21 cellular contexts compared by ENCODE assay signal in genomic region chr2:70242552-70242951, GRCh38. TPM values are rescaled to one million over a fixed set of nuclear protein-coding genes. Genes with fewer than 3 reads are reported as not detected.
DNase-seq lines count a peak whose midpoint lies in the region; ATAC-seq, FAIRE-seq and TF ChIP-seq lines count a peak whose summit lies in the region.
"Had no signal": no experiment of that assay in that cellular context is flagged by ENCODE, and none has a peak within 500 bp of the region (broad histone marks: within the 10 kb centered on the region; RNA-seq: fewer than 3 reads in every experiment).

No MANE protein-coding gene starts in this region.

- H3K4me1 Mint-ChIP-seq in activated naive CD8-positive, alpha-beta T cell (ENCODE audit: low read depth) = peaks cover 65% of the 10 kb centered on the region
- peaks cover 50% of the 10 kb centered on the region for H3K4me1 Mint-ChIP-seq in activated naive CD8-positive, alpha-beta T cell treated with anti-CD3 and anti-CD28 coated beads for 36 hours
- peaks cover 24% of the 10 kb centered on the region for H3K4me1 Mint-ChIP-seq in neural progenitor cell

- no peak overlapping the region for H3K4me3 Mint-ChIP-seq in activated naive CD8-positive, alpha-beta T cell
- H3K4me3 Mint-ChIP-seq in activated naive CD8-positive, alpha-beta T cell treated with anti-CD3 and anti-CD28 coated beads for 36 hours = no peak overlapping the region
- peak overlapping the region; percentile 57 for H3K4me3 Mint-ChIP-seq in neural progenitor cell

- H3K4me3 ChIP-seq in GM12878 = no peak overlapping the region
- H3K4me3 ChIP-seq in neural progenitor cell = no peak overlapping the region
- H3K4me3 ChIP-seq: right atrium auricular region, testis had no signal

- intact Hi-C loops in GM12878 (cut with micrococcal nuclease; ENCODE audit: unreplicated experiment) = no loop called here

- no peaks in the 10 kb centered on the region for H3K27me3 Mint-ChIP-seq in activated naive CD8-positive, alpha-beta T cell
- H3K27me3 Mint-ChIP-seq in activated naive CD8-positive, alpha-beta T cell treated with anti-CD3 and anti-CD28 coated beads for 36 hours = no peaks in the 10 kb centered on the region
- H3K27me3 Mint-ChIP-seq in neural progenitor cell (ENCODE audit: insufficient read depth, low read depth) = peaks cover 3% of the 10 kb centered on the region

- TF ChIP-seq EP300 in GM12878 (IDR thresholded peaks at IDR 0.05; ENCODE audit: borderline replicate concordance in 1 of 2, control insufficient read depth in 1 of 2, low read depth in 2 of 2, low read length in 2 of 2) = no peak

- H3K27ac ChIP-seq in GM12878 (ENCODE audit: control insufficient read depth, insufficient read depth) = no peak overlapping the region
- no peak overlapping the region for H3K27ac ChIP-seq in neural progenitor cell
- H3K27ac ChIP-seq: C4-2B, right atrium auricular region, RWPE1, testis had no signal

- H3K79me2 ChIP-seq in GM12878 (ENCODE audit: control insufficient read depth, insufficient read depth, low read length) = peaks cover 88% of the 10 kb centered on the region
- H3K79me2 ChIP-seq in neural progenitor cell (ENCODE audit: low read depth) = peaks cover 100% of the 10 kb centered on the region

- no TSS peak for BruUV-seq in GM12878 (replicated peaks; lab: Mats Ljungman, UMichigan)

- peaks cover 2% of the 10 kb centered on the region for H3K36me3 Mint-ChIP-seq in activated naive CD8-positive, alpha-beta T cell
- peaks cover 34% of the 10 kb centered on the region for H3K36me3 Mint-ChIP-seq in activated naive CD8-positive, alpha-beta T cell treated with anti-CD3 and anti-CD28 coated beads for 36 hours
- H3K36me3 Mint-ChIP-seq in neural progenitor cell = peaks cover 49% of the 10 kb centered on the region

- TF ChIP-seq POLR2A in GM12878 (IDR thresholded peaks at IDR 0.05; ENCODE audit: low read depth, low read length) = no peak

- H3K9me3 ChIP-seq in GM12878 (replicated peaks; ENCODE audit: control insufficient read depth, insufficient read depth, low read length) (no peaks in the 10 kb centered on the region), neural progenitor cell (ENCODE audit: low read depth) (no peaks in the 10 kb centered on the region)
- H3K9me3 ChIP-seq: right atrium auricular region, testis had no signal

- peaks cover 9% of the 10 kb centered on the region for H3F3A ChIP-seq in neural progenitor cell (ENCODE audit: low read depth)

- CTCF ChIA-PET in GM12878 (lab: Yijun Ruan, JAX) = interaction anchor here (1.0 to 3.0 kb wide), 2 partner anchors 61 to 82 kb away, joined by 3 to 8 read pairs; partner anchors contain the start of gene FAM136A

- 98% methylated on average over 4 of the region's 4 CpGs for WGBS in GM12878 (ENCODE audit: insufficient coverage, insufficient replicate concordance, low lambda C conversion rate, missing lambda C conversion rate)

- no peak overlapping the region for H3K9ac ChIP-seq in GM12878 (ENCODE audit: control insufficient read depth, insufficient read depth, low read length)
- H3K9ac ChIP-seq in neural progenitor cell = no peak overlapping the region

- DNase-seq in activated naive CD8-positive, alpha-beta T cell treated with anti-CD3 and anti-CD28 coated beads for 36 hours = no peak
- no peak for DNase-seq in GM12878 (ENCODE audit: low read depth, low spot score)
- DNase-seq in neural progenitor cell (ENCODE audit: low spot score) = no peak
- no peak for DNase-seq in NCI-H146 (lab: John Stamatoyannopoulos, UW)
- DNase-seq: activated CD4-positive, alpha-beta T cell treated with anti-CD3 and anti-CD28 coated beads for 1 hour; activated CD8-positive, alpha-beta memory T cell treated with anti-CD3 and anti-CD28 coated beads, Interleukin-2, amount 50 U/mL, for 48 hours; DMS153; H7; Karpas-422; left ventricle myocardium superior; NCI-H1092 treated with DMSO at 0.1 percent for 48 hours; NCI-H2081 treated with DMSO at 0.1 percent for 48 hours; NCI-H510A; occipital lobe; testis had no signal

- TF ChIP-seq CTCF in GM12878 (IDR thresholded peaks at IDR 0.05 in 2 of 3, conservative IDR thresholded peaks at IDR 0.05 in 1 of 3; ENCODE audit: control insufficient read depth in 2 of 3, extremely low read depth in 1 of 3, insufficient read depth in 1 of 3, low read depth in 3 of 3, low read length in 3 of 3) (no peak), neural progenitor cell (IDR thresholded peaks at IDR 0.05) (no peak)

- H3K27me3 ChIP-seq in GM12878 (replicated peaks in 1 of 2; ENCODE audit: control insufficient read depth in 2 of 2, insufficient read depth in 2 of 2, low read length in 1 of 2) (no peaks in the 10 kb centered on the region), neural progenitor cell (no peaks in the 10 kb centered on the region)
- H3K27me3 ChIP-seq: right atrium auricular region, testis had no signal

- no peaks in the 10 kb centered on the region for H3K9me3 Mint-ChIP-seq in activated naive CD8-positive, alpha-beta T cell (ENCODE audit: low read depth)
- peaks cover 3% of the 10 kb centered on the region for H3K9me3 Mint-ChIP-seq in activated naive CD8-positive, alpha-beta T cell treated with anti-CD3 and anti-CD28 coated beads for 36 hours
- H3K9me3 Mint-ChIP-seq in neural progenitor cell = peaks cover 10% of the 10 kb centered on the region

- H3K36me3 ChIP-seq in GM12878 (ENCODE audit: control insufficient read depth in 2 of 2, insufficient read depth in 2 of 2, low read length in 1 of 2) (peaks cover 0 to 9% of the 10 kb centered on the region in 2 experiments; a peak in 2 of 4 replicates), neural progenitor cell (peaks cover 13% of the 10 kb centered on the region)

- ATAC-seq in GM12878 = 0 out of 3 replicates have a peak, but pooled peaks have one; percentile 9
- ATAC-seq in GM21576 (IDR thresholded peaks at IDR 0.05; ENCODE audit: unreplicated experiment) = no peak
- ATAC-seq: left ventricle myocardium superior had no signal

- no peak for TF ChIP-seq RAD21 in GM12878 (IDR thresholded peaks at IDR 0.05; ENCODE audit: insufficient read depth, low read depth, low read length)

- no peak for FAIRE-seq in GM12878 (lab: Jason Lieb, UNC)
- FAIRE-seq: GM12892 had no signal

- peak overlapping the region; percentile 38 for H3K27ac Mint-ChIP-seq in activated naive CD8-positive, alpha-beta T cell
- H3K27ac Mint-ChIP-seq in activated naive CD8-positive, alpha-beta T cell treated with anti-CD3 and anti-CD28 coated beads for 36 hours = no peak overlapping the region
- no peak overlapping the region for H3K27ac Mint-ChIP-seq in neural progenitor cell

- H3K4me1 ChIP-seq in GM12878 (ENCODE audit: control insufficient read depth, insufficient read depth, low read length) = no peaks in the 10 kb centered on the region
- peaks cover 23% of the 10 kb centered on the region for H3K4me1 ChIP-seq in neural progenitor cell

- SMC1A ChIA-PET in GM12878 (lab: Charles Lee; ENCODE audit: uncharacterized antibody, unreplicated experiment) = no interaction called here

- POLR2A ChIA-PET in GM12878 (lab: Charles Lee) = interaction anchor here (0.5 kb wide), 1 partner anchor 46 kb away, joined by 5 read pairs; no protein-coding TSS in a partner anchor

- H2AFZ ChIP-seq in GM12878 (ENCODE audit: control insufficient read depth, low read depth, low read length) (no peak overlapping the region), neural progenitor cell (replicated peaks) (no peak overlapping the region)

- H4K20me1 ChIP-seq in GM12878 (ENCODE audit: control insufficient read depth, insufficient read depth) = no peaks in the 10 kb centered on the region; the same call in 1 of the 2 replicates
- H4K20me1 ChIP-seq in neural progenitor cell (ENCODE audit: low read depth) = peaks cover 95% of the 10 kb centered on the region

- RAD21 ChIA-PET in GM12878 (lab: Charles Lee; ENCODE audit: unreplicated experiment) = interaction anchor here (0.8 kb wide), 1 partner anchor 62 kb away, joined by 3 read pairs; no protein-coding TSS in a partner anchor

- in situ Hi-C loops in GM12878 (cut with MboI) = no loop called here

- peak overlapping the region; percentile 14; the same call in 1 of the 2 replicates for H3K4me2 ChIP-seq in GM12878 (ENCODE audit: control insufficient read depth, insufficient read depth)
- no peak overlapping the region for H3K4me2 ChIP-seq in neural progenitor cell

RNA-seq across cellular contexts. Expression of gene TIA1, which starts 5.9 kb away (rescaled TPM):
- total RNA-seq in activated naive CD8-positive, alpha-beta T cell treated with anti-CD3 and anti-CD28 coated beads for 36 hours = 10 to 100 TPM; 87.0 to 88.0 TPM
- total RNA-seq in GM12878 (2013; cell fraction: nucleolus; rRNA removed) = 465 and 468 TPM in 2 replicates
- total RNA-seq in GM12878 (2014; rRNA removed) (60.8 and 84.2 TPM in 2 replicates), GM12878 (2014; rRNA removed; fragmentation: Illumina TruSeq; extraction: Trizol) (68.4 and 69.2 TPM in 2 replicates), GM12878 (2021) (81.0 and 87.4 TPM in 2 replicates), neural progenitor cell (ENCODE audit: low replicate concordance) (348 and 539 TPM in 2 replicates)
- 27.2 TPM for polyA plus RNA-seq in GM12878 (2011; ENCODE audit: low read depth)
- polyA plus RNA-seq in GM12878 (2011; rRNA removed) (155 and 223 TPM in 2 replicates), GM12878 (2014; fragmentation: Illumina TruSeq; extraction: Trizol) (65.7 and 69.7 TPM in 2 replicates), GM12878 (2014; fragmentation: Nextera tagmentation; extraction: Ambion mirVana) (10 to 100 TPM; 21.5 to 23.2 TPM), GM12878 (2014; rRNA removed) (87.5 and 100.0 TPM in 2 replicates), GM12878 (2016; fragmentation: Nextera tagmentation; extraction: Ambion mirVana) (10 to 100 TPM; 62.6 to 73.6 TPM)
- 45.7 and 66.1 TPM in 2 replicates for polyA plus RNA-seq in GM12878 (2011; cell fraction: cytosol; rRNA removed)
- polyA plus RNA-seq in GM12878 (2011; cell fraction: nucleus; rRNA removed) = 284 and 429 TPM in 2 replicates
- 30.2 and 57.7 TPM in 2 replicates for polyA plus RNA-seq in GM12878 (2012)
- 74.7 and 164 TPM in 2 replicates for polyA minus RNA-seq in GM12878 (2011; rRNA and poly(A)+ RNA removed)
- 48.0 and 53.4 TPM in 2 replicates for polyA minus RNA-seq in GM12878 (2011; cell fraction: cytosol; rRNA and poly(A)+ RNA removed)
- 105 and 117 TPM in 2 replicates for polyA minus RNA-seq in GM12878 (2011; cell fraction: nucleus; rRNA and poly(A)+ RNA removed)

RNA-seq across cellular contexts. Expression of gene PCYOX1, which starts 15.4 kb away (rescaled TPM):
- total RNA-seq in activated naive CD8-positive, alpha-beta T cell treated with anti-CD3 and anti-CD28 coated beads for 36 hours = 10 to 100 TPM in 1 of 2 experiments, 1 to 10 TPM in 1; 9.5 to 11.0 TPM
- total RNA-seq in GM12878 (2013; cell fraction: nucleolus; rRNA removed) = 13.1 and 14.4 TPM in 2 replicates
- total RNA-seq in GM12878 (2014; rRNA removed) (4.1 and 4.4 TPM in 2 replicates), GM12878 (2014; rRNA removed; fragmentation: Illumina TruSeq; extraction: Trizol) (3.5 and 3.7 TPM in 2 replicates), GM12878 (2021) (5.6 and 5.9 TPM in 2 replicates), neural progenitor cell (ENCODE audit: low replicate concordance) (27.3 and 41.3 TPM in 2 replicates)
- polyA plus RNA-seq in GM12878 (2011; ENCODE audit: low read depth) = 2.8 TPM
- polyA plus RNA-seq in GM12878 (2011; rRNA removed) (5.1 and 5.5 TPM in 2 replicates), GM12878 (2014; fragmentation: Illumina TruSeq; extraction: Trizol) (5.3 TPM in 2 replicates), GM12878 (2014; fragmentation: Nextera tagmentation; extraction: Ambion mirVana) (1 to 10 TPM; 1.8 to 2.0 TPM), GM12878 (2014; rRNA removed) (2.8 and 3.1 TPM in 2 replicates), GM12878 (2016; fragmentation: Nextera tagmentation; extraction: Ambion mirVana) (1 to 10 TPM; 5.7 to 5.9 TPM)
- 1.7 and 2.9 TPM in 2 replicates for polyA plus RNA-seq in GM12878 (2011; cell fraction: cytosol; rRNA removed)
- polyA plus RNA-seq in GM12878 (2011; cell fraction: nucleus; rRNA removed) = 0.78 and 0.90 TPM in 2 replicates
- 3.8 and 5.6 TPM in 2 replicates for polyA plus RNA-seq in GM12878 (2012)
- 2.3 and 6.7 TPM in 2 replicates for polyA minus RNA-seq in GM12878 (2011; rRNA and poly(A)+ RNA removed)
- 1.5 and 4.3 TPM in 2 replicates for polyA minus RNA-seq in GM12878 (2011; cell fraction: cytosol; rRNA and poly(A)+ RNA removed)
- 0.36 and 1.2 TPM in 2 replicates for polyA minus RNA-seq in GM12878 (2011; cell fraction: nucleus; rRNA and poly(A)+ RNA removed)

RNA-seq across cellular contexts. Expression of gene SNRPG, which starts 51.0 kb away (rescaled TPM):
- 100 to 1,000 TPM; 590 to 602 TPM for total RNA-seq in activated naive CD8-positive, alpha-beta T cell treated with anti-CD3 and anti-CD28 coated beads for 36 hours
- 37.3 and 39.5 TPM in 2 replicates for total RNA-seq in GM12878 (2013; cell fraction: nucleolus; rRNA removed)
- total RNA-seq in GM12878 (2014; rRNA removed) = 260 and 377 TPM in 2 replicates
- 341 and 344 TPM in 2 replicates for total RNA-seq in GM12878 (2014; rRNA removed; fragmentation: Illumina TruSeq; extraction: Trizol)
- total RNA-seq in GM12878 (2021) = 292 and 308 TPM in 2 replicates
- 69.6 TPM for polyA plus RNA-seq in GM12878 (2011; ENCODE audit: low read depth)
- polyA plus RNA-seq in GM12878 (2011; rRNA removed) = 340 and 642 TPM in 2 replicates
- 130 and 161 TPM in 2 replicates for polyA plus RNA-seq in GM12878 (2011; cell fraction: cytosol; rRNA removed)
- polyA plus RNA-seq in GM12878 (2011; cell fraction: nucleus; rRNA removed) = 169 and 276 TPM in 2 replicates
- 212 and 265 TPM in 2 replicates for polyA plus RNA-seq in GM12878 (2012)
- 419 and 429 TPM in 2 replicates for polyA plus RNA-seq in GM12878 (2014; fragmentation: Illumina TruSeq; extraction: Trizol)
- polyA plus RNA-seq in GM12878 (2014; fragmentation: Nextera tagmentation; extraction: Ambion mirVana) = 1,000 to 10,000 TPM; 1,365 to 1,464 TPM
- 572 and 773 TPM in 2 replicates for polyA plus RNA-seq in GM12878 (2014; rRNA removed)
- polyA plus RNA-seq in GM12878 (2016; fragmentation: Nextera tagmentation; extraction: Ambion mirVana) = 1,000 to 10,000 TPM; 1,122 to 1,145 TPM
- polyA minus RNA-seq in GM12878 (2011; rRNA and poly(A)+ RNA removed) = 49.1 and 54.1 TPM in 2 replicates
- polyA minus RNA-seq in GM12878 (2011; cell fraction: cytosol; rRNA and poly(A)+ RNA removed) = 13.0 and 21.6 TPM in 2 replicates
- polyA minus RNA-seq in GM12878 (2011; cell fraction: nucleus; rRNA and poly(A)+ RNA removed) = 12.0 and 21.0 TPM in 2 replicates
- total RNA-seq in neural progenitor cell (ENCODE audit: low replicate concordance) = 184 and 488 TPM in 2 replicates

RNA-seq across cellular contexts. Expression of gene C2orf42, which starts 51.7 kb away (rescaled TPM):
- total RNA-seq in activated naive CD8-positive, alpha-beta T cell treated with anti-CD3 and anti-CD28 coated beads for 36 hours = 10 to 100 TPM; 16.0 to 17.4 TPM
- total RNA-seq in GM12878 (2013; cell fraction: nucleolus; rRNA removed) = 31.6 and 43.1 TPM in 2 replicates
- 14.2 and 16.9 TPM in 2 replicates for total RNA-seq in GM12878 (2014; rRNA removed)
- 11.4 and 12.0 TPM in 2 replicates for total RNA-seq in GM12878 (2014; rRNA removed; fragmentation: Illumina TruSeq; extraction: Trizol)
- 13.0 and 16.6 TPM in 2 replicates for total RNA-seq in GM12878 (2021)
- 4.0 TPM for polyA plus RNA-seq in GM12878 (2011; ENCODE audit: low read depth)
- 10.0 and 11.1 TPM in 2 replicates for polyA plus RNA-seq in GM12878 (2011; rRNA removed)
- 8.8 and 10.2 TPM in 2 replicates for polyA plus RNA-seq in GM12878 (2011; cell fraction: cytosol; rRNA removed)
- 17.4 and 18.8 TPM in 2 replicates for polyA plus RNA-seq in GM12878 (2011; cell fraction: nucleus; rRNA removed)
- 6.2 and 9.2 TPM in 2 replicates for polyA plus RNA-seq in GM12878 (2012)
- polyA plus RNA-seq in GM12878 (2014; fragmentation: Illumina TruSeq; extraction: Trizol) = 11.6 and 13.4 TPM in 2 replicates
- 1 to 10 TPM; 5.5 to 7.3 TPM for polyA plus RNA-seq in GM12878 (2014; fragmentation: Nextera tagmentation; extraction: Ambion mirVana)
- polyA plus RNA-seq in GM12878 (2014; rRNA removed) = 10.3 and 13.2 TPM in 2 replicates
- 10 to 100 TPM; 17.3 to 19.8 TPM for polyA plus RNA-seq in GM12878 (2016; fragmentation: Nextera tagmentation; extraction: Ambion mirVana)
- 53.6 and 54.5 TPM in 2 replicates for polyA minus RNA-seq in GM12878 (2011; rRNA and poly(A)+ RNA removed)
- polyA minus RNA-seq in GM12878 (2011; cell fraction: cytosol; rRNA and poly(A)+ RNA removed) = 12.6 and 16.2 TPM in 2 replicates
- 22.2 and 31.8 TPM in 2 replicates for polyA minus RNA-seq in GM12878 (2011; cell fraction: nucleus; rRNA and poly(A)+ RNA removed)
- total RNA-seq in neural progenitor cell (ENCODE audit: low replicate concordance) = 24.1 and 25.4 TPM in 2 replicates

RNA-seq across cellular contexts. Expression of gene FAM136A, which starts 59.3 kb away (rescaled TPM):
- 100 to 1,000 TPM; 115 TPM for total RNA-seq in activated naive CD8-positive, alpha-beta T cell treated with anti-CD3 and anti-CD28 coated beads for 36 hours
- 35.4 and 39.1 TPM in 2 replicates for total RNA-seq in GM12878 (2013; cell fraction: nucleolus; rRNA removed)
- total RNA-seq in GM12878 (2014; rRNA removed) (69.3 and 80.0 TPM in 2 replicates), GM12878 (2014; rRNA removed; fragmentation: Illumina TruSeq; extraction: Trizol) (82.2 and 91.8 TPM in 2 replicates), GM12878 (2021) (75.9 and 81.8 TPM in 2 replicates), neural progenitor cell (ENCODE audit: low replicate concordance) (90.7 and 119 TPM in 2 replicates)
- polyA plus RNA-seq in GM12878 (2011; ENCODE audit: low read depth) = 43.5 TPM
- polyA plus RNA-seq in GM12878 (2011; rRNA removed) (89.7 and 108 TPM in 2 replicates), GM12878 (2014; fragmentation: Illumina TruSeq; extraction: Trizol) (109 and 125 TPM in 2 replicates), GM12878 (2014; fragmentation: Nextera tagmentation; extraction: Ambion mirVana) (100 to 1,000 TPM; 128 to 134 TPM), GM12878 (2014; rRNA removed) (93.7 and 106 TPM in 2 replicates), GM12878 (2016; fragmentation: Nextera tagmentation; extraction: Ambion mirVana) (100 to 1,000 TPM; 164 to 173 TPM)
- polyA plus RNA-seq in GM12878 (2011; cell fraction: cytosol; rRNA removed) = 51.1 and 61.6 TPM in 2 replicates
- polyA plus RNA-seq in GM12878 (2011; cell fraction: nucleus; rRNA removed) = 54.0 and 72.2 TPM in 2 replicates
- polyA plus RNA-seq in GM12878 (2012) = 52.2 and 55.8 TPM in 2 replicates
- polyA minus RNA-seq in GM12878 (2011; rRNA and poly(A)+ RNA removed) = 27.0 and 29.6 TPM in 2 replicates
- 17.5 and 18.0 TPM in 2 replicates for polyA minus RNA-seq in GM12878 (2011; cell fraction: cytosol; rRNA and poly(A)+ RNA removed)
- 12.1 and 16.2 TPM in 2 replicates for polyA minus RNA-seq in GM12878 (2011; cell fraction: nucleus; rRNA and poly(A)+ RNA removed)
